Comparison of ENCODE assay signal across 9 cellular contexts in genomic region chr10:110733256-110733952, GRCh38.
DNase-seq lines count a peak whose midpoint lies in the region; ATAC-seq and TF ChIP-seq lines count a peak whose summit lies in the region.
"Had no signal": no experiment of that assay in that cellular context is flagged by ENCODE, and none has a peak within 500 bp of the region (broad histone marks: within the 10 kb centered on the region; RNA-seq: fewer than 3 reads in every experiment).

No MANE protein-coding gene starts in this region.

- peak; percentile 76 for ATAC-seq in left lobe of liver
- no peak for ATAC-seq in esophagus mucosa
- no peak for ATAC-seq in stimulated activated naive CD8-positive, alpha-beta T cell treated with anti-CD3 and anti-CD28 coated beads, Interleukin-15, Interleukin-2, amounts not matched to agents 100 U/mL and 50 U/mL, for 24 hours

- no peaks in the 10 kb centered on the region for H3K9me3 ChIP-seq in SK-N-SH

- TF ChIP-seq CTCF in astrocyte of the spinal cord (IDR thresholded peaks at IDR 0.05; ENCODE audit: low read depth, low read length) (no peak), SK-N-SH (IDR thresholded peaks at IDR 0.05) (no peak)

- no peak overlapping the region for H2AFZ ChIP-seq in SK-N-SH (ENCODE audit: low read depth)

- H3K4me3 ChIP-seq in astrocyte of the spinal cord (ENCODE audit: low read depth, low read length): peak overlapping the region; percentile 36
- no peak overlapping the region for H3K4me3 ChIP-seq in SK-N-SH (ENCODE audit: low read depth in 2 of 2, low read length in 1 of 2)

- no peak overlapping the region for H3K9ac ChIP-seq in SK-N-SH

- TF ChIP-seq EP300 in SK-N-SH (IDR thresholded peaks at IDR 0.05; ENCODE audit: borderline replicate concordance in 1 of 2, low read depth in 1 of 2, low read length in 1 of 2): no peak

- no peaks in the 10 kb centered on the region for H3K36me3 ChIP-seq in SK-N-SH (replicated peaks in 1 of 2; ENCODE audit: control insufficient read depth in 1 of 2, insufficient read depth in 2 of 2, low read length in 1 of 2)

- peaks cover 0 to 11% of the 10 kb centered on the region in 2 experiments; a peak in 1 of 4 replicates for H3K4me1 ChIP-seq in SK-N-SH (ENCODE audit: control insufficient read depth in 1 of 2, insufficient read depth in 2 of 2, low read depth in 1 of 2, low read length in 1 of 2)

- in situ Hi-C loops in astrocyte of the spinal cord (cut with HindIII; ENCODE audit: low sequenced_read_pairs): no loop called here

- H3K9me2 ChIP-seq in SK-N-SH: no peaks in the 10 kb centered on the region

- TF ChIP-seq RAD21 in SK-N-SH (IDR thresholded peaks at IDR 0.05; ENCODE audit: low read length): no peak

- CTCF ChIA-PET in SK-N-SH (lab: Yijun Ruan, JAX): interaction anchor here (0.8 to 2.0 kb wide), 3 partner anchors 13 to 161 kb away, joined by 3 to 7 read pairs (median 4); no protein-coding TSS in a partner anchor

- no peak overlapping the region; the same call in 1 of the 2 replicates for H3K4me2 ChIP-seq in SK-N-SH

- WGBS in SK-N-SH (ENCODE audit: low lambda C conversion rate): 79% methylated on average over 16 of the region's 16 CpGs

- POLR2A ChIA-PET in SK-N-SH (lab: Yijun Ruan, JAX): no interaction called here

- H4K20me1 ChIP-seq in SK-N-SH (ENCODE audit: insufficient read depth): no peaks in the 10 kb centered on the region

- no peaks in the 10 kb centered on the region; the same call in 1 of the 2 replicates for H3K27me3 ChIP-seq in SK-N-SH (ENCODE audit: insufficient read depth)

- no peaks in the 10 kb centered on the region for H3K79me2 ChIP-seq in SK-N-SH (ENCODE audit: insufficient read depth)

- peak; percentile 21 for DNase-seq in stimulated activated CD4-positive, alpha-beta T cell treated with anti-CD3 and anti-CD28 coated beads, Interleukin-15, amount 100 ng/mL, for 24 hours
- no peak for DNase-seq in stimulated activated CD4-positive, alpha-beta T cell treated with anti-CD3 and anti-CD28 coated beads, Interleukin-12 subunit alpha, Interleukin-12 subunit beta, amount 100 ng/mL, for 4 hours
- DNase-seq in astrocyte of the spinal cord (ENCODE audit: low read depth, low spot score) (peak; percentile 37), left lobe of liver (ENCODE audit: low spot score) (peak; percentile 71), GF-D8 (lab: John Stamatoyannopoulos, UW) (no peak), SK-N-SH (no peak)
- DNase-seq in stimulated activated naive CD8-positive, alpha-beta T cell treated with anti-CD3 and anti-CD28 coated beads, Interleukin-15, Interleukin-2, amounts not matched to agents 100 U/mL and 50 U/mL, for 24 hours: no peak
- DNase-seq: DMS 273 treated with DMSO at 0.1 percent for 48 hours had no signal

- no peak overlapping the region for H3K27ac ChIP-seq in SK-N-SH (ENCODE audit: low read depth in 2 of 2, low read length in 1 of 2)

- no peaks in the 10 kb centered on the region for H3F3A ChIP-seq in SK-N-SH (replicated peaks; ENCODE audit: insufficient read depth)

TF ChIP-seq in SK-N-SH, 30 proteins besides CTCF, POLR2A, EP300 and RAD21:
- TF ChIP-seq SMC3 (IDR thresholded peaks at IDR 0.05; ENCODE audit: low read depth, low read length) (no peak), RFX5 (IDR thresholded peaks at IDR 0.05; ENCODE audit: low read length) (no peak), RXRA (IDR thresholded peaks at IDR 0.05; ENCODE audit: borderline replicate concordance, low read depth) (no peak), GATA2 (CRISPR knock-in tag; IDR thresholded peaks at IDR 0.05) (no peak), IRF3 (IDR thresholded peaks at IDR 0.05; ENCODE audit: low read depth, low read length) (no peak), CHD2 (IDR thresholded peaks at IDR 0.05; ENCODE audit: low read length, partially characterized antibody) (no peak), POLR2AphosphoS5 (IDR thresholded peaks at IDR 0.05; ENCODE audit: low read depth, low read length) (no peak), FOSL2 (IDR thresholded peaks at IDR 0.05; ENCODE audit: borderline replicate concordance, low read depth) (no peak), MEF2A (IDR thresholded peaks at IDR 0.05; ENCODE audit: borderline replicate concordance, low read depth) (no peak), ELF1 (IDR thresholded peaks at IDR 0.05) (no peak), RCOR1 (IDR thresholded peaks at IDR 0.05; ENCODE audit: low read length) (no peak), FOXM1 (IDR thresholded peaks at IDR 0.05; ENCODE audit: low read depth) (no peak), NRF1 (IDR thresholded peaks at IDR 0.05; ENCODE audit: low read depth, low read length) (no peak), YY1 (IDR thresholded peaks at IDR 0.05; ENCODE audit: low read depth) (no peak), TAF1 (IDR thresholded peaks at IDR 0.05; ENCODE audit: borderline replicate concordance, low read depth, low read length) (no peak), EZH2phosphoT487 (IDR thresholded peaks at IDR 0.05; ENCODE audit: borderline replicate concordance, low read depth) (no peak), REST (IDR thresholded peaks at IDR 0.05; ENCODE audit: low read depth, low read length) (no peak)

Comparison
In these comparisons a context has a peak if more than half of its experiments do, and no peak if none do; other contexts are left out.
1. DNase-seq: peak in stimulated activated CD4-positive, alpha-beta T cell treated with anti-CD3 and anti-CD28 coated beads, Interleukin-15, amount 100 ng/mL, for 24 hours (single experiment), astrocyte of the spinal cord (single experiment) and left lobe of liver (single experiment); none in stimulated activated CD4-positive, alpha-beta T cell treated with anti-CD3 and anti-CD28 coated beads, Interleukin-12 subunit alpha, Interleukin-12 subunit beta, amount 100 ng/mL, for 4 hours (single experiment), GF-D8 (single experiment), SK-N-SH (single experiment) and stimulated activated naive CD8-positive, alpha-beta T cell treated with anti-CD3 and anti-CD28 coated beads, Interleukin-15, Interleukin-2, amounts not matched to agents 100 U/mL and 50 U/mL, for 24 hours (single experiment).